ENCODE assay signal across 17 cellular contexts in the genomic region with DNA sequence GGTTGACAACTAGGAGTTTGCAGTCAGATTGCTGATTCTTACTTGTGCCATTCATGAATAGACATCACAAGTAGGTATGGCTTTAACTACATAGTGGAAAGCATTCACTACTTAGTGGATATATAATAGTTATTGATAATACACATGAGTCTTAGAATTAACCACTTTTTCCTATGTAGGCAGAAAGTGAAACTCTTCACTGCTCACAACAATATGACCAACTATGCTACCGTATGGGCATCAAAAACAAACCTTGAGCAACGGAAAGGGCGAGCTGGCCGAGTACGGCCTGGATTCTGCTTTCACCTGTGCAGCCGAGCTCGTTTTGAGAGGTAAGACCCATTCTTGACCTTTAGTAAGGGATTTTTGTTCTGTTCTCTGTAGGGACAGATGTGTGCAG.
"Had no signal": no experiment of that assay in that cellular context is flagged by ENCODE, and none has a peak within 500 bp of the region (broad histone marks: within the 10 kb centered on the region; RNA-seq: fewer than 3 reads in every experiment).

No MANE protein-coding gene starts in this region.

- H3K4me1 Mint-ChIP-seq: mesothelial cell of epicardium, nephron had no signal

- H3K27ac Mint-ChIP-seq: mesothelial cell of epicardium, nephron had no signal

- H3K4me3 Mint-ChIP-seq: mesothelial cell of epicardium, nephron, T-cell had no signal

- ATAC-seq: esophagus mucosa, gastrocnemius medialis, heart left ventricle, left lung, SK-N-SH treated with all-trans-retinoic acid at 6 μM for 48 hours, T-cell had no signal

- H3K9me3 Mint-ChIP-seq: mesothelial cell of epicardium, nephron, T-cell had no signal

- DNase-seq: activated CD4-positive, CD25-positive, alpha-beta regulatory T cell; activated gamma-delta T cell; cerebellar nuclear complex; cortex of kidney; effector CD4-positive, alpha-beta T cell; gastrocnemius medialis; heart left ventricle; left lung; retina; SIG-M5; spleen; T-cell; T1000 had no signal

- H3K27me3 Mint-ChIP-seq: T-cell had no signal
